In the genomic region with DNA sequence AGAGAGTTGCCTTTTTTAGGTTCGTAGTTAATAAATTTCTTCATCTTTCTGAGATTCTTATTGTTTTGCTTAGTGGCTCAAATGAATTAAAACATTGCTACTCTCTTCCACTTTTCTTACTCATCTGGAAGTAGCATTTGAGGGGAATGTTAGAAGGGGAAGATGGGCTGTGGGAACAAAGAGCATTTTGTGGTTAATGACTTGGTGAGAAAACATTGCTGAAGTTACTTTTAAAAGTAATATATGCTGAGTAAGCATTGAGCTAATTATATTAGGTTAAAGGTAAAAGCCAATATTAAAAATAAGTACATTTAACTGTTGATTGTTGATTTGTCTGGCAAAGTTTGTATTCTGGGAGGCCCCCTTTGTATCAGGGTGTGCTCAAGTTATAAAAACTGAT, we compare ENCODE assay signal across 9 cellular contexts. TPM values are rescaled to one million over a fixed set of nuclear protein-coding genes. Genes with fewer than 3 reads are reported as not detected.
DNase-seq lines count a peak whose midpoint lies in the region; ATAC-seq lines count a peak whose summit lies in the region.
"Had no signal": no experiment of that assay in that cellular context is flagged by ENCODE, and none has a peak within 500 bp of the region (broad histone marks: within the 10 kb centered on the region; RNA-seq: fewer than 3 reads in every experiment).

No MANE protein-coding gene starts in this region.

- no peak overlapping the region for H3K23ac ChIP-seq in mesenchymal stem cell (ENCODE audit: low read length in 2 of 2)

- DNase-seq in CD1c-positive myeloid dendritic cell (ENCODE audit: extremely low spot score) (peak; percentile 35), adipocyte (ENCODE audit: low read depth) (no peak), mesenchymal stem cell (peak; percentile 54), G401 (ENCODE audit: low spot score) (no peak), left colon (no peak), NCI-H748 treated with DMSO at 0.1 percent for 48 hours (lab: John Stamatoyannopoulos, UW) (no peak), COLO668 (lab: John Stamatoyannopoulos, UW; ENCODE audit: unreplicated experiment) (no peak)
- DNase-seq: thyroid gland had no signal

- no peak overlapping the region for H2AFZ ChIP-seq in mesenchymal stem cell (ENCODE audit: low read depth, low read length)

- H3K27me3 ChIP-seq in HUES48 (ENCODE audit: control insufficient read depth, insufficient read depth, low read length) (no peaks in the 10 kb centered on the region), adipocyte (replicated peaks; ENCODE audit: control insufficient read depth, insufficient read depth, low read length) (no peaks in the 10 kb centered on the region), mesenchymal stem cell (ENCODE audit: control insufficient read depth in 1 of 2, insufficient read depth in 1 of 2, low read length in 2 of 2) (no peaks in the 10 kb centered on the region)
- H3K27me3 ChIP-seq: thyroid gland had no signal

- intact Hi-C loops in left colon (cut with DNase I, micrococcal nuclease) = no loop called here

- no peak for ATAC-seq in left colon

- H3K79me1 ChIP-seq in mesenchymal stem cell (replicated peaks; ENCODE audit: low read length, poor library complexity, severe bottlenecking) = no peaks in the 10 kb centered on the region

- H2BK120ac ChIP-seq in mesenchymal stem cell (ENCODE audit: low read depth, low read length) = no peak overlapping the region

- H3K27ac ChIP-seq in HUES48 (ENCODE audit: low read depth, low read length) (no peak overlapping the region), mesenchymal stem cell (ENCODE audit: low read length, poor library complexity, severe bottlenecking) (no peak overlapping the region)

- H3K9ac ChIP-seq in HUES48 (ENCODE audit: low read depth, low read length) = no peak overlapping the region
- H3K9ac ChIP-seq in adipocyte (ENCODE audit: low read length) = peak overlapping the region; percentile 63
- H3K9ac ChIP-seq in mesenchymal stem cell (ENCODE audit: low read length) = peak overlapping the region; percentile 63

- no peak overlapping the region for H3K4ac ChIP-seq in mesenchymal stem cell (ENCODE audit: low read depth in 1 of 2, low read length in 2 of 2)

- H2BK15ac ChIP-seq in mesenchymal stem cell (ENCODE audit: low read depth, poor library complexity, severe bottlenecking) = no peak overlapping the region

- H2BK5ac ChIP-seq in mesenchymal stem cell (ENCODE audit: low read depth, low read length, poor library complexity, severe bottlenecking) = no peak overlapping the region

- no peak overlapping the region for H2AK5ac ChIP-seq in mesenchymal stem cell (ENCODE audit: low read length, severe bottlenecking)

- H3K4me1 ChIP-seq in HUES48 (ENCODE audit: control insufficient read depth, insufficient read depth, low read length) (peaks cover 38% of the 10 kb centered on the region), adipocyte (ENCODE audit: control insufficient read depth, insufficient read depth, low read length) (peaks cover 71% of the 10 kb centered on the region), mesenchymal stem cell (ENCODE audit: control insufficient read depth, insufficient read depth, low read depth, low read length) (peaks cover 9% of the 10 kb centered on the region)

- in situ Hi-C loops in G401 (cut with HindIII; ENCODE audit: low sequenced_read_pairs) = no loop called here

- H3K14ac ChIP-seq in mesenchymal stem cell (ENCODE audit: low read length in 2 of 2) = no peak overlapping the region

- H2BK12ac ChIP-seq in mesenchymal stem cell (ENCODE audit: low read length in 2 of 2) = no peak overlapping the region

- H4K91ac ChIP-seq in mesenchymal stem cell (ENCODE audit: low read length) = no peak overlapping the region

- no peak overlapping the region for H4K8ac ChIP-seq in mesenchymal stem cell (ENCODE audit: low read length)

- no peak overlapping the region for H3K4me2 ChIP-seq in mesenchymal stem cell (ENCODE audit: low read length, poor library complexity, severe bottlenecking)

- no CpG with 5 or more reads among the region's 1 CpG for WGBS in mesenchymal stem cell

- H3K18ac ChIP-seq in mesenchymal stem cell (ENCODE audit: low read depth in 1 of 2, low read length in 2 of 2) = no peak overlapping the region

- H3K4me3 ChIP-seq in HUES48 (ENCODE audit: low read depth, low read length) (peak overlapping the region; percentile 44; the same call in 1 of the 2 replicates), adipocyte (ENCODE audit: low read length) (peak overlapping the region; percentile 100), mesenchymal stem cell (ENCODE audit: insufficient read depth in 1 of 2, low read depth in 1 of 2, low read length in 2 of 2) (peak overlapping the region in 1 of 2 experiments; percentile 64)
- H3K4me3 ChIP-seq: thyroid gland had no signal

- peaks cover 49% of the 10 kb centered on the region for H3K36me3 ChIP-seq in HUES48 (ENCODE audit: control insufficient read depth, insufficient read depth, low read length)
- peaks cover 26% of the 10 kb centered on the region for H3K36me3 ChIP-seq in adipocyte (ENCODE audit: control insufficient read depth, insufficient read depth, low read length, severe bottlenecking)
- peaks cover 6 to 30% of the 10 kb centered on the region in 2 experiments for H3K36me3 ChIP-seq in mesenchymal stem cell (ENCODE audit: control insufficient read depth in 1 of 2, insufficient read depth in 2 of 2, low read depth in 1 of 2, low read length in 2 of 2)

- H3K9me3 ChIP-seq in HUES48 (ENCODE audit: control insufficient read depth, insufficient read depth, low read length) (no peaks in the 10 kb centered on the region), adipocyte (ENCODE audit: control insufficient read depth, low read length) (no peaks in the 10 kb centered on the region), mesenchymal stem cell (ENCODE audit: control insufficient read depth, low read length) (no peaks in the 10 kb centered on the region)
- H3K9me3 ChIP-seq: thyroid gland had no signal

RNA-seq across cellular contexts. Expression of gene MORF4L1, which starts 5.7 kb away (rescaled TPM):
- 560 TPM for polyA plus RNA-seq in mesenchymal stem cell (2013, experiment 1 of 2)
- 524 TPM for polyA plus RNA-seq in mesenchymal stem cell (2013, experiment 2 of 2)
- 654 and 661 TPM in 2 replicates for total RNA-seq in G401 (2014; rRNA removed; shearing (Covaris generic))
- 100 to 1,000 TPM; 167 to 190 TPM for total RNA-seq in left colon

Comparison
In these comparisons a context has a peak if more than half of its experiments do, and no peak if none do; other contexts are left out.
1. DNase-seq: peak in CD1c-positive myeloid dendritic cell (single experiment) and mesenchymal stem cell (single experiment); none in adipocyte (single experiment), G401 (single experiment), left colon (0 of 2), NCI-H748 treated with DMSO at 0.1 percent for 48 hours (single experiment) and COLO668 (single experiment).